In the genomic region with DNA sequence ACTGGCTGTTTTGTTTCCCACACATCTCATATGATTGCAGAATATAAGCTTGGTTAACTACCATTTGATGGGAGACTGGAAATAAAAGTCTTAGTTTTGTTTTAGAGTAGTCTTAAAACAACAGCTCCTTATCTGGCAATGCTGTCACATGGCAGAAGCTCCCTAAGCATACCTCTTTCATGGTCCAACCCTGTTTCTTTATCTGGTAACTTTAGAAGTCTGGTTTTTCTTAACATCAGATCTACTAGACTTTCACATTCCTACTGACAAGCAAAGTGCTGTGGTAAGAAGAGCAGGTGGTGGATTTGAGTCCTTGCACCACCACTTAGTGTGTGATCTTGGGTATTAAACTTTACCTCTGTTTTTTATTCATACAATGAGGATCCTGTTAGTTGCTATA, we compare ENCODE assay signal across 17 cellular contexts.
"Had no signal": no experiment of that assay in that cellular context is flagged by ENCODE, and none has a peak within 500 bp of the region (broad histone marks: within the 10 kb centered on the region; RNA-seq: fewer than 3 reads in every experiment).

No MANE protein-coding gene starts in this region.

- H3K27me3 ChIP-seq: colonic mucosa, esophagus squamous epithelium, foreskin keratinocyte, neural progenitor cell, ovary, right lobe of liver, upper lobe of right lung had no signal

- H3K4me1 ChIP-seq: colonic mucosa, esophagus squamous epithelium, right lobe of liver had no signal

- H3K27ac Mint-ChIP-seq: activated CD4-positive, alpha-beta memory T cell treated with anti-CD3 and anti-CD28 coated beads for 36 hours; activated CD8-positive, alpha-beta memory T cell treated with anti-CD3 and anti-CD28 coated beads, Interleukin-2, amount 10 ng/mL, durations not matched to agents 7 days and 5 days; activated naive CD4-positive, alpha-beta T cell treated with anti-CD3 and anti-CD28 coated beads, Interleukin-2, amount 10 ng/mL, durations not matched to agents 7 days and 5 days; activated T-helper 2 cell treated with anti-CD3 and anti-CD28 coated beads, Interferon-gamma antibody, Interleukin-2, Interleukin-4, amounts not matched to agents 10 μg/mL and 5 μg/mL and 100 μg/mL, durations not matched to agents 14 hours and 24 hours and 36 hours; neural progenitor cell; stimulated activated naive CD8-positive, alpha-beta T cell treated with anti-CD3 and anti-CD28 coated beads, Interleukin-15, amount 100 ng/mL, for 72 hours had no signal

- H2AFZ ChIP-seq: neural progenitor cell had no signal

- H3K27me3 Mint-ChIP-seq: activated CD4-positive, alpha-beta memory T cell treated with anti-CD3 and anti-CD28 coated beads for 36 hours; activated CD8-positive, alpha-beta memory T cell treated with anti-CD3 and anti-CD28 coated beads, Interleukin-2, amount 10 ng/mL, durations not matched to agents 7 days and 5 days; activated naive CD4-positive, alpha-beta T cell treated with anti-CD3 and anti-CD28 coated beads, Interleukin-2, amount 10 ng/mL, durations not matched to agents 7 days and 5 days; stimulated activated naive CD8-positive, alpha-beta T cell treated with anti-CD3 and anti-CD28 coated beads, Interleukin-15, amount 100 ng/mL, for 72 hours had no signal

- H3K4me3 ChIP-seq: colonic mucosa, esophagus squamous epithelium, neural progenitor cell, ovary, right lobe of liver, upper lobe of right lung had no signal

- H3K4me2 ChIP-seq: neural progenitor cell had no signal

- DNase-seq: activated CD4-positive, alpha-beta memory T cell treated with anti-CD3 and anti-CD28 coated beads for 36 hours; activated CD4-positive, CD25-positive, alpha-beta regulatory T cell treated with anti-CD3 and anti-CD28 coated beads, Interleukin-2, amount 50 U/mL, for 72 hours; activated CD8-positive, alpha-beta memory T cell treated with anti-CD3 and anti-CD28 coated beads, Interleukin-2, amount 10 ng/mL, durations not matched to agents 7 days and 5 days; activated naive CD4-positive, alpha-beta T cell treated with anti-CD3 and anti-CD28 coated beads, Interleukin-2, amount 10 ng/mL, durations not matched to agents 7 days and 5 days; activated T-cell treated with anti-CD3 and anti-CD28 coated beads, Interleukin-2, amount 50 U/mL, for 1 hour; caudate nucleus; colonic mucosa; esophagus squamous epithelium; foreskin keratinocyte; ovary; right lobe of liver; stimulated activated CD4-positive, alpha-beta T cell treated with anti-CD3 and anti-CD28 coated beads, Interleukin-1b, Interleukin-23, amount 100 ng/mL, for 48 hours; stimulated activated naive CD8-positive, alpha-beta T cell treated with anti-CD3 and anti-CD28 coated beads, Interleukin-15, amount 100 ng/mL, for 72 hours; T-helper 2 cell; upper lobe of right lung had no signal

- H3K36me3 Mint-ChIP-seq: activated naive CD4-positive, alpha-beta T cell treated with anti-CD3 and anti-CD28 coated beads, Interleukin-2, amount 10 ng/mL, durations not matched to agents 7 days and 5 days; neural progenitor cell had no signal

- H3K4me3 Mint-ChIP-seq: activated CD4-positive, alpha-beta memory T cell treated with anti-CD3 and anti-CD28 coated beads for 36 hours; activated CD8-positive, alpha-beta memory T cell treated with anti-CD3 and anti-CD28 coated beads, Interleukin-2, amount 10 ng/mL, durations not matched to agents 7 days and 5 days; activated naive CD4-positive, alpha-beta T cell treated with anti-CD3 and anti-CD28 coated beads, Interleukin-2, amount 10 ng/mL, durations not matched to agents 7 days and 5 days; neural progenitor cell; stimulated activated naive CD8-positive, alpha-beta T cell treated with anti-CD3 and anti-CD28 coated beads, Interleukin-15, amount 100 ng/mL, for 72 hours had no signal

- H3K36me3 ChIP-seq: colonic mucosa, esophagus squamous epithelium, neural progenitor cell, ovary, right lobe of liver, upper lobe of right lung had no signal

- H3K4me1 Mint-ChIP-seq: activated CD8-positive, alpha-beta memory T cell treated with anti-CD3 and anti-CD28 coated beads, Interleukin-2, amount 10 ng/mL, durations not matched to agents 7 days and 5 days; activated naive CD4-positive, alpha-beta T cell treated with anti-CD3 and anti-CD28 coated beads, Interleukin-2, amount 10 ng/mL, durations not matched to agents 7 days and 5 days; stimulated activated naive CD8-positive, alpha-beta T cell treated with anti-CD3 and anti-CD28 coated beads, Interleukin-15, amount 100 ng/mL, for 72 hours had no signal

- H3K9me3 Mint-ChIP-seq: activated CD4-positive, alpha-beta memory T cell treated with anti-CD3 and anti-CD28 coated beads for 36 hours; activated naive CD4-positive, alpha-beta T cell treated with anti-CD3 and anti-CD28 coated beads, Interleukin-2, amount 10 ng/mL, durations not matched to agents 7 days and 5 days; activated T-helper 2 cell treated with anti-CD3 and anti-CD28 coated beads, Interferon-gamma antibody, Interleukin-2, Interleukin-4, amounts not matched to agents 10 μg/mL and 5 μg/mL and 100 μg/mL, durations not matched to agents 14 hours and 24 hours and 36 hours; neural progenitor cell; stimulated activated naive CD8-positive, alpha-beta T cell treated with anti-CD3 and anti-CD28 coated beads, Interleukin-15, amount 100 ng/mL, for 72 hours had no signal

- H3K9me3 ChIP-seq: colonic mucosa, esophagus squamous epithelium, ovary, right lobe of liver, upper lobe of right lung had no signal

- H3K27ac ChIP-seq: colonic mucosa, esophagus squamous epithelium, foreskin keratinocyte, neural progenitor cell, ovary, right lobe of liver, upper lobe of right lung had no signal
